In genomic region chr3:126781889-126782491, GRCh38 we compare ENCODE assay signal across 10 cellular contexts.
A peak's percentile ranks its signal among the peaks of the same experiment; 100 is the strongest.
DNase-seq lines count a peak whose midpoint lies in the region; ATAC-seq and TF ChIP-seq lines count a peak whose summit lies in the region.
"Had no signal": no experiment of that assay in that cellular context is flagged by ENCODE, and none has a peak within 500 bp of the region (broad histone marks: within the 10 kb centered on the region; RNA-seq: fewer than 3 reads in every experiment).

No MANE protein-coding gene starts in this region.

- 0 out of 2 replicates have a peak, but pooled peaks cover 4% of the 10 kb centered on the region for H3K36me3 ChIP-seq in RWPE2 (ENCODE audit: low read depth)
- H3K36me3 ChIP-seq in osteoblast (ENCODE audit: insufficient read depth, low read length) = no peaks in the 10 kb centered on the region
- H3K36me3 ChIP-seq in body of pancreas (replicated peaks in 1 of 2; ENCODE audit: insufficient read depth in 1 of 2, low read depth in 2 of 2) = no peaks in the 10 kb centered on the region

- H3K4me2 ChIP-seq in osteoblast (ENCODE audit: insufficient read depth, low read length) = peak overlapping the region; percentile 76

- ATAC-seq in RWPE2 (ENCODE audit: low read depth) (peak; percentile 33), body of pancreas (no peak)
- no peak for ATAC-seq in CD4-positive, alpha-beta T cell (ENCODE audit: poor library complexity)

- DNase-seq in EH (ENCODE audit: low read depth) (peak; percentile 94), RWPE2 (ENCODE audit: low spot score) (no peak), fibroblast of the conjunctiva (ENCODE audit: low read depth) (peak; percentile 80), osteoblast (ENCODE audit: insufficient read length, low spot score, missing footprints) (peak; percentile 56), body of pancreas (no peak), ecto neural progenitor cell (ENCODE audit: low spot score) (no peak), NCI-H1436 (lab: John Stamatoyannopoulos, UW) (no peak)
- DNase-seq in CD4-positive, alpha-beta T cell = no peak
- DNase-seq: stimulated activated CD4-positive, alpha-beta T cell treated with anti-CD3 and anti-CD28 coated beads, Interleukin-2, amount 100 ng/mL, for 48 hours had no signal

- H3K27me3 ChIP-seq in RWPE2 (ENCODE audit: insufficient read depth, poor library complexity, severe bottlenecking) (no peaks in the 10 kb centered on the region), osteoblast (ENCODE audit: insufficient read depth, low read length) (no peaks in the 10 kb centered on the region), body of pancreas (no peaks in the 10 kb centered on the region)
- H3K27me3 ChIP-seq in CD4-positive, alpha-beta T cell (ENCODE audit: control insufficient read depth, insufficient read depth, low read length) = no peaks in the 10 kb centered on the region

- no peaks in the 10 kb centered on the region for H3K4me1 Mint-ChIP-seq in CD4-positive, alpha-beta T cell (ENCODE audit: low read depth)

- peak overlapping the region; percentile 28 for H2AFZ ChIP-seq in osteoblast (ENCODE audit: low read length)

- no peak overlapping the region for H3K4me3 Mint-ChIP-seq in CD4-positive, alpha-beta T cell

- H3K27me3 Mint-ChIP-seq in CD4-positive, alpha-beta T cell = no peaks in the 10 kb centered on the region

- H3K4me1 ChIP-seq in RWPE2 (ENCODE audit: insufficient read depth, poor library complexity, severe bottlenecking) (peaks cover 21% of the 10 kb centered on the region), osteoblast (ENCODE audit: insufficient read depth, low read length) (peaks cover 44% of the 10 kb centered on the region), body of pancreas (no peaks in the 10 kb centered on the region)

- POLR2A ChIA-PET in CD4-positive, alpha-beta T cell (lab: Charles Lee) = no interaction called here

- H3K36me3 Mint-ChIP-seq in CD4-positive, alpha-beta T cell (ENCODE audit: low read depth) = peaks cover 63% of the 10 kb centered on the region

- H3K9me3 Mint-ChIP-seq in CD4-positive, alpha-beta T cell = no peaks in the 10 kb centered on the region

- CTCF ChIA-PET in CD4-positive, alpha-beta T cell (lab: Charles Lee) = no interaction called here

- H3K27ac ChIP-seq in RWPE2 (ENCODE audit: poor library complexity, severe bottlenecking) (peak overlapping the region; percentile 96), osteoblast (ENCODE audit: low read depth, low read length) (peak overlapping the region; percentile 96), body of pancreas (no peak overlapping the region)
- no peak overlapping the region for H3K27ac ChIP-seq in CD4-positive, alpha-beta T cell (ENCODE audit: low read depth, low read length)
- H3K27ac ChIP-seq: HL-60 had no signal

- no peaks in the 10 kb centered on the region for H3K79me2 ChIP-seq in osteoblast (ENCODE audit: insufficient read depth, low read length)

- H3K27ac Mint-ChIP-seq in CD4-positive, alpha-beta T cell = no peak overlapping the region

- H3K4me3 ChIP-seq in RWPE2 (ENCODE audit: severe bottlenecking) (no peak overlapping the region), osteoblast (ENCODE audit: insufficient read depth, low read length) (peak overlapping the region; percentile 41), body of pancreas (no peak overlapping the region)

- TF ChIP-seq POLR2A in body of pancreas (IDR thresholded peaks at IDR 0.05) = no peak

- TF ChIP-seq CTCF in RWPE2 (IDR thresholded peaks at IDR 0.05; ENCODE audit: poor library complexity, severe bottlenecking) (no peak), osteoblast (IDR thresholded peaks at IDR 0.05; ENCODE audit: extremely low read depth, low read depth, low read length) (no peak), body of pancreas (IDR thresholded peaks at IDR 0.05) (no peak)
- TF ChIP-seq CTCF in CD4-positive, alpha-beta T cell (IDR thresholded peaks at IDR 0.05) = no peak

- H4K20me1 ChIP-seq in osteoblast (ENCODE audit: insufficient read depth, low read length) = no peaks in the 10 kb centered on the region

- H3K9me3 ChIP-seq in RWPE2 (ENCODE audit: severe bottlenecking) (no peaks in the 10 kb centered on the region), osteoblast (ENCODE audit: low read depth, low read length) (no peaks in the 10 kb centered on the region), body of pancreas (no peaks in the 10 kb centered on the region)
- no peaks in the 10 kb centered on the region for H3K9me3 ChIP-seq in CD4-positive, alpha-beta T cell (ENCODE audit: control insufficient read depth, low read length)

- intact Hi-C loops in body of pancreas (cut with DNase I) = no loop called here
- intact Hi-C loops in CD4-positive, alpha-beta T cell (cut with DNase I, micrococcal nuclease) = no loop called here

- WGBS in body of pancreas, 2 donors = 81 to 86% methylated on average over 12 of the region's 12 CpGs

Comparison
In these comparisons a context has a peak if more than half of its experiments do, and no peak if none do; other contexts are left out.
1. DNase-seq: peak in EH (single experiment), fibroblast of the conjunctiva (single experiment) and osteoblast (single experiment); none in RWPE2 (single experiment), body of pancreas (0 of 4), ecto neural progenitor cell (single experiment), CD4-positive, alpha-beta T cell (0 of 10) and NCI-H1436 (single experiment).
2. H3K27ac ChIP-seq: peak in RWPE2 (single experiment) and osteoblast (single experiment); none in body of pancreas (0 of 4) and CD4-positive, alpha-beta T cell (single experiment).